Comparison of ENCODE assay signal across 17 cellular contexts in the genomic region with DNA sequence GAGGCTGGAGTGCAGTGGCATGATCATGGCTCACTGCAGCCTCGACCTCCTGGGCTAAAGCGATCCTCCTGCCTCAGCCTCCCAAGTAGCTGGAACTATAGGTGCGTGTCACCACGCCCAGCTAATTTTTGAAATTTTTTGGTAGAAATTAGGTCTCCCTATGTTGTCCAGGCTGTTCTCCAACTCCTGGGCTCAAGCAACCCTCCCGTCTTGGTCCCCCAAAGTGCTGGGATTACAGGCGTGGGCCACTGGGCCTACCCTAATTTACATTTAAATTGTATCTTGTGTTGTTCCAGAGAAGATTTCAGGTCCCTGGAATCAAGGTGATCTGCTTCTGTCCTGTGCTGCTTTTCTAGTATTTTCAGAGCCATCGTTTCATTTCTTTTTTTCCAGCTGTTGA. TPM values are rescaled to one million over a fixed set of nuclear protein-coding genes. Genes with fewer than 3 reads are reported as not detected.
DNase-seq lines count a peak whose midpoint lies in the region; ATAC-seq and TF ChIP-seq lines count a peak whose summit lies in the region.
"Had no signal": no experiment of that assay in that cellular context is flagged by ENCODE, and none has a peak within 500 bp of the region (broad histone marks: within the 10 kb centered on the region; RNA-seq: fewer than 3 reads in every experiment).

No MANE protein-coding gene starts in this region.

- H3F3A ChIP-seq in GM23338 (replicated peaks; ENCODE audit: low read depth), result no peaks in the 10 kb centered on the region

- H3K27ac ChIP-seq in GM23338 (ENCODE audit: low read depth), result no peak overlapping the region

- H2AFZ ChIP-seq in GM23338, result no peak overlapping the region

- no peaks in the 10 kb centered on the region for H3K36me3 ChIP-seq in GM23338 (ENCODE audit: insufficient read depth)
- H3K36me3 ChIP-seq in HAP-1 (replicated peaks), result peaks cover 2% of the 10 kb centered on the region; the same call in 1 of the 2 replicates
- H3K36me3 ChIP-seq: transverse colon had no signal

- H3K9me3 Mint-ChIP-seq in activated CD4-positive, alpha-beta T cell treated with anti-CD3 and anti-CD28 coated beads, Interleukin-2, amount 10 ng/mL, durations not matched to agents 7 days and 5 days, result no peaks in the 10 kb centered on the region
- H3K9me3 Mint-ChIP-seq in GM23338, result peaks cover 9% of the 10 kb centered on the region
- peaks cover 5 to 13% (median 6%) of the 10 kb centered on the region in 5 experiments for H3K9me3 Mint-ChIP-seq in brain
- peaks cover 5% of the 10 kb centered on the region for H3K9me3 Mint-ChIP-seq in neural crest cell

- ATAC-seq in GM23338 (no peak), HG03097 (IDR thresholded peaks at IDR 0.05; ENCODE audit: low FRiP score, unreplicated experiment) (no peak)

- H3K4me3 ChIP-seq in GM23338 (peak overlapping the region; percentile 91; the same call in 1 of the 2 replicates), HAP-1 (no peak overlapping the region)

- DNase-seq in activated CD4-positive, alpha-beta T cell treated with anti-CD3 and anti-CD28 coated beads, Interleukin-2, amount 10 ng/mL, durations not matched to agents 7 days and 5 days, result no peak
- no peak for DNase-seq in activated CD4-positive, alpha-beta T cell treated with anti-CD3 and anti-CD28 coated beads, Interleukin-2, amount 50 U/mL, for 1 hour
- DNase-seq in GM23338 (ENCODE audit: low spot score) (no peak), neural crest cell (ENCODE audit: low read depth, low spot score) (no peak), HAP-1 (ENCODE audit: low spot score in 2 of 2) (no peak), OCI-M2 (lab: John Stamatoyannopoulos, UW; ENCODE audit: unreplicated experiment) (no peak)
- DNase-seq: activated gamma-delta T cell; body of pancreas; C1 segment of cervical spinal cord; dermis blood vessel endothelial cell; mesenchymal stem cell; NCI-H1417; NCI-H82; stimulated activated CD4-positive, alpha-beta T cell treated with anti-CD3 and anti-CD28 coated beads, Interleukin-12 subunit alpha, Interleukin-12 subunit beta, amount 100 ng/mL, for 4 hours; transverse colon had no signal

- POLR2A ChIA-PET in activated CD4-positive, alpha-beta T cell treated with anti-CD3 and anti-CD28 coated beads, Interleukin-2, amount 10 ng/mL, durations not matched to agents 7 days and 5 days (lab: Charles Lee), result no interaction called here

- peak overlapping the region; percentile 95; the same call in 1 of the 2 replicates for H3K4me2 ChIP-seq in GM23338

- H3K9me3 ChIP-seq in HAP-1, result no peaks in the 10 kb centered on the region
- H3K9me3 ChIP-seq: body of pancreas, transverse colon had no signal

- peaks cover 27% of the 10 kb centered on the region for H3K4me1 Mint-ChIP-seq in activated CD4-positive, alpha-beta T cell treated with anti-CD3 and anti-CD28 coated beads, Interleukin-2, amount 10 ng/mL, durations not matched to agents 7 days and 5 days
- H3K4me1 Mint-ChIP-seq in GM23338, result peaks cover 19% of the 10 kb centered on the region
- H3K4me1 Mint-ChIP-seq in brain, result peaks cover 36% of the 10 kb centered on the region
- H3K4me1 Mint-ChIP-seq in neural crest cell, result peaks cover 43% of the 10 kb centered on the region

- no peak for TF ChIP-seq CTCF in GM23338 (conservative IDR thresholded peaks at IDR 0.05; ENCODE audit: low read depth in 2 of 2)
- TF ChIP-seq CTCF in brain (conservative IDR thresholded peaks at IDR 0.05), result no peak
- no peak for TF ChIP-seq CTCF in neural crest cell (conservative IDR thresholded peaks at IDR 0.05)

- H3K4me1 ChIP-seq in GM23338 (ENCODE audit: insufficient read depth), result peaks cover 12% of the 10 kb centered on the region; the same call in 1 of the 2 replicates
- H3K4me1 ChIP-seq in HAP-1, result peaks cover 9% of the 10 kb centered on the region; the same call in 1 of the 2 replicates

- H3K27me3 Mint-ChIP-seq in activated CD4-positive, alpha-beta T cell treated with anti-CD3 and anti-CD28 coated beads, Interleukin-2, amount 10 ng/mL, durations not matched to agents 7 days and 5 days, result peaks cover 1% of the 10 kb centered on the region
- H3K27me3 Mint-ChIP-seq in GM23338 (ENCODE audit: insufficient read depth, low read depth, poor library complexity) (peaks cover 37% of the 10 kb centered on the region), brain (peaks cover 7% of the 10 kb centered on the region), neural crest cell (ENCODE audit: low read depth) (peaks cover 4% of the 10 kb centered on the region)

- peaks cover 4% of the 10 kb centered on the region for H3K36me3 Mint-ChIP-seq in activated CD4-positive, alpha-beta T cell treated with anti-CD3 and anti-CD28 coated beads, Interleukin-2, amount 10 ng/mL, durations not matched to agents 7 days and 5 days (ENCODE audit: low read depth)
- H3K36me3 Mint-ChIP-seq in GM23338 (ENCODE audit: low read depth) (peaks cover 16% of the 10 kb centered on the region), brain (peaks cover 8% of the 10 kb centered on the region), neural crest cell (ENCODE audit: low read depth) (peaks cover 6% of the 10 kb centered on the region)

- peaks cover 20% of the 10 kb centered on the region for H3K27me3 ChIP-seq in GM23338 (ENCODE audit: insufficient read depth)
- no peaks in the 10 kb centered on the region for H3K27me3 ChIP-seq in HAP-1 (ENCODE audit: low read depth)
- H3K27me3 ChIP-seq: body of pancreas, transverse colon had no signal

- peaks cover 20% of the 10 kb centered on the region for H4K20me1 ChIP-seq in GM23338 (replicated peaks; ENCODE audit: insufficient read depth)

- peaks cover 32% of the 10 kb centered on the region for H3K79me2 ChIP-seq in GM23338 (replicated peaks; ENCODE audit: insufficient read depth)

- H3K27ac Mint-ChIP-seq in activated CD4-positive, alpha-beta T cell treated with anti-CD3 and anti-CD28 coated beads, Interleukin-2, amount 10 ng/mL, durations not matched to agents 7 days and 5 days, result no peak overlapping the region
- H3K27ac Mint-ChIP-seq in GM23338 (no peak overlapping the region), brain (peak overlapping the region in 2 of 5 experiments; percentile 2 to 24), neural crest cell (ENCODE audit: unreplicated experiment) (no peak overlapping the region)

- CTCF ChIA-PET in activated CD4-positive, alpha-beta T cell treated with anti-CD3 and anti-CD28 coated beads, Interleukin-2, amount 10 ng/mL, durations not matched to agents 7 days and 5 days (lab: Charles Lee), result no interaction called here

- in situ Hi-C loops in HAP-1 (cut with MboI; ENCODE audit: low sequenced_read_pairs), result no loop called here

- peak overlapping the region; percentile 52 for H3K4me3 Mint-ChIP-seq in activated CD4-positive, alpha-beta T cell treated with anti-CD3 and anti-CD28 coated beads, Interleukin-2, amount 10 ng/mL, durations not matched to agents 7 days and 5 days
- H3K4me3 Mint-ChIP-seq in GM23338 (peak overlapping the region; percentile 56), brain (peak overlapping the region; percentile 36 to 77 (median 64)), neural crest cell (peak overlapping the region; percentile 73)

- H3K9me2 ChIP-seq in GM23338 (ENCODE audit: insufficient read depth), result no peaks in the 10 kb centered on the region

TF ChIP-seq in GM23338, 12 proteins besides CTCF, POLR2A, EP300 and RAD21 (continues in another document):
- TF ChIP-seq ZNF114 (CRISPR knock-in tag; IDR thresholded peaks at IDR 0.05), result no peak
- no peak for TF ChIP-seq ZNF331 (CRISPR knock-in tag; IDR thresholded peaks at IDR 0.05; ENCODE audit: low read depth)
- TF ChIP-seq, protein P1, sequence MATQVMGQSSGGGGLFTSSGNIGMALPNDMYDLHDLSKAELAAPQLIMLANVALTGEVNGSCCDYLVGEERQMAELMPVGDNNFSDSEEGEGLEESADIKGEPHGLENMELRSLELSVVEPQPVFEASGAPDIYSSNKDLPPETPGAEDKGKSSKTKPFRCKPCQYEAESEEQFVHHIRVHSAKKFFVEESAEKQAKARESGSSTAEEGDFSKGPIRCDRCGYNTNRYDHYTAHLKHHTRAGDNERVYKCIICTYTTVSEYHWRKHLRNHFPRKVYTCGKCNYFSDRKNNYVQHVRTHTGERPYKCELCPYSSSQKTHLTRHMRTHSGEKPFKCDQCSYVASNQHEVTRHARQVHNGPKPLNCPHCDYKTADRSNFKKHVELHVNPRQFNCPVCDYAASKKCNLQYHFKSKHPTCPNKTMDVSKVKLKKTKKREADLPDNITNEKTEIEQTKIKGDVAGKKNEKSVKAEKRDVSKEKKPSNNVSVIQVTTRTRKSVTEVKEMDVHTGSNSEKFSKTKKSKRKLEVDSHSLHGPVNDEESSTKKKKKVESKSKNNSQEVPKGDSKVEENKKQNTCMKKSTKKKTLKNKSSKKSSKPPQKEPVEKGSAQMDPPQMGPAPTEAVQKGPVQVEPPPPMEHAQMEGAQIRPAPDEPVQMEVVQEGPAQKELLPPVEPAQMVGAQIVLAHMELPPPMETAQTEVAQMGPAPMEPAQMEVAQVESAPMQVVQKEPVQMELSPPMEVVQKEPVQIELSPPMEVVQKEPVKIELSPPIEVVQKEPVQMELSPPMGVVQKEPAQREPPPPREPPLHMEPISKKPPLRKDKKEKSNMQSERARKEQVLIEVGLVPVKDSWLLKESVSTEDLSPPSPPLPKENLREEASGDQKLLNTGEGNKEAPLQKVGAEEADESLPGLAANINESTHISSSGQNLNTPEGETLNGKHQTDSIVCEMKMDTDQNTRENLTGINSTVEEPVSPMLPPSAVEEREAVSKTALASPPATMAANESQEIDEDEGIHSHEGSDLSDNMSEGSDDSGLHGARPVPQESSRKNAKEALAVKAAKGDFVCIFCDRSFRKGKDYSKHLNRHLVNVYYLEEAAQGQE (IDR thresholded peaks at IDR 0.05; ENCODE audit: unreplicated experiment), result no peak

RNA-seq across cellular contexts. Expression of a gene that starts 1.2 kb away (rescaled TPM):
- total RNA-seq in activated CD4-positive, alpha-beta T cell treated with anti-CD3 and anti-CD28 coated beads, Interleukin-2, amount 10 ng/mL, durations not matched to agents 7 days and 5 days, result 10 to 100 TPM; 69.0 to 69.1 TPM
- 70.2 and 82.5 TPM in 2 replicates for total RNA-seq in GM23338 (2014; rRNA removed; shearing (Covaris generic))
- polyA plus RNA-seq in GM23338 (2016; fragmentation: Nextera tagmentation; extraction: Ambion mirVana) (57.2 and 63.0 TPM in 2 replicates), brain (ENCODE audit: insufficient read depth, low read depth, low replicate concordance) (165 TPM)
- total RNA-seq in neural crest cell, result 106 and 116 TPM in 2 replicates
